In the genomic region with DNA sequence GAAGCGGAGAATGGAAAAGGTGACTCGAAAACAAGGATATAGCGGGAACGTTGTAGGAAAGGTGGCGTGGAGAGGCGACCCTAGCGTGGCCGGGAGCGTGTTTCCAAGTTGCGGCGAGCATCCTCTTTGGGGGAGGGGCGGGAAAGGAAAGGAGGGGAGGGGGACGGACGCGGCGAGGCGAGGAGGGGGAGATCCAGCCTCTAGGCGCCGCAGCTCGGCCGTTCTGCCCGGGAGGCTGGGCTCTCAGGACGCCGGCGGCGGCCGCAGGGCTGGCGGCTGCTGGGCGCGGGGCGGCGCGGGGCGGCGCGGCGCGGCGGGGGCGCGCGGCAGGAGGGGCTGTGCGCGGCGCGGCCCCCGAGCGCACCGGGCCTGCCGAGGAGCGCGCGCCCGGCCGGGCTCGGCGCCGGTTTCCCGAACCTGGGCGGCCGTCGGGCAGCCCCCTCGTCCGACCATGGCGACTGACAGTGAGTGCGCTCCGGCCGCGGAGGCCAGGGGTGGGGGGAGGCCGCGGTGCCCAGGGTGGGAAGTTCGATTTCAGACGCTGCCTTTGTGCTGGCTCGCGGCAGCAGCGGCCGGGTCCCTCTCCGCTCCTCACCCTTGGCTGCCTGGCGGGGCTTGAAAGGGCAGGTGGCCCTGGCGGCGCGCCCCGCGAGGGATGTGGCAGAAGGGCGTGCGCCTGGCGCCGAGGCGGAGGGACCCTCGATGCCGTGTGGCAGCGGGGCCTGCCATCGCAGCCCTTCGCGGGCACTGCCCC, we compare ENCODE assay signal across 1 cellular context.
TF ChIP-seq lines count a peak whose summit lies in the region.

A gene (plus strand): TSS at position 357 of the 754 bp plus-strand sequence.

TF ChIP-seq in liver, 16 proteins besides CTCF, POLR2A, EP300 and RAD21 (continued from another document):
- TF ChIP-seq, protein P1, sequence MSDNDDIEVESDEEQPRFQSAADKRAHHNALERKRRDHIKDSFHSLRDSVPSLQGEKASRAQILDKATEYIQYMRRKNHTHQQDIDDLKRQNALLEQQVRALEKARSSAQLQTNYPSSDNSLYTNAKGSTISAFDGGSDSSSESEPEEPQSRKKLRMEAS (IDR thresholded peaks at IDR 0.05), result no peak
- TF ChIP-seq FOXA2 (IDR thresholded peaks at IDR 0.05), result no peak
